Comparison of ENCODE assay signal across 2 cellular contexts in the genomic region with DNA sequence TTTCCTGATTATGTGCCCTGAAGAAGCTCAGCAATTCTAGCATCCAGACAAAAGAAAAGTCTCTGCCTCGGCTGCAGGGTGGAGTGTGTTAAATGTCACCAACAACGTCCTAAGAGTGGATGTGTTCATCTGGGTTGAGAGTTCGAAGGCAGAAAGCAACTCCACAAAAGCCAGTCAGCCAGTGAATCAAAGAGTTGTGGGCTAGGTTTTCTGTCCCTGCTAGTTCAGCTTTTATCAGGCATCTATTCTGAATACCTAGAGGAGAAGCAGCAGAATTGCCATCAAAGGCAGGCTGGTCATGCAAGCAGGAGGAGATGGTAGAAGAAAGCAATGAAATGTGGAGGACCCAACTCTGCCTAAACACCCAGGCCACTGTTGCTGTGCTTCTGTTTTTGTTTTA.
TF ChIP-seq lines count a peak whose summit lies in the region.

No MANE protein-coding gene starts in this region.

TF ChIP-seq in GM12878, 131 proteins besides CTCF, POLR2A, EP300 and RAD21:
- TF ChIP-seq IRF4 (IDR thresholded peaks at IDR 0.05; ENCODE audit: low read depth, low read length): no peak
- TF ChIP-seq SREBF2 (IDR thresholded peaks at IDR 0.05; ENCODE audit: low read length): no peak
- TF ChIP-seq KDM1A (IDR thresholded peaks at IDR 0.05; ENCODE audit: borderline replicate concordance): no peak
- no peak for TF ChIP-seq ETV6 (conservative IDR thresholded peaks at IDR 0.05 in 1 of 2, IDR thresholded peaks at IDR 0.05 in 1 of 2; ENCODE audit: borderline replicate concordance in 1 of 2, low read depth in 1 of 2)
- no peak for TF ChIP-seq TCF12 (IDR thresholded peaks at IDR 0.05; ENCODE audit: low read depth, low read length)
- TF ChIP-seq GABPA (IDR thresholded peaks at IDR 0.05; ENCODE audit: low read depth): no peak

TF ChIP-seq in WTC11, 78 proteins besides CTCF, POLR2A, EP300 and RAD21:
- TF ChIP-seq ZNF121 (CRISPR knock-in tag; IDR thresholded peaks at IDR 0.05) (no peak), NR2C2 (CRISPR knock-in tag; IDR thresholded peaks at IDR 0.05) (no peak), ZNF232 (CRISPR knock-in tag; IDR thresholded peaks at IDR 0.05) (no peak), MYBL2 (CRISPR knock-in tag; IDR thresholded peaks at IDR 0.05) (no peak), GRHL2 (CRISPR knock-in tag; IDR thresholded peaks at IDR 0.05; ENCODE audit: insufficient replicate concordance, severe bottlenecking) (no peak), RORB (CRISPR knock-in tag; IDR thresholded peaks at IDR 0.05) (no peak), SP1 (CRISPR knock-in tag; conservative IDR thresholded peaks at IDR 0.05) (no peak), TCF7 (CRISPR knock-in tag; IDR thresholded peaks at IDR 0.05; ENCODE audit: low read depth) (no peak), KAT7 (CRISPR knock-in tag; IDR thresholded peaks at IDR 0.05; ENCODE audit: borderline replicate concordance) (no peak), PRRX2 (CRISPR knock-in tag; IDR thresholded peaks at IDR 0.05) (no peak)
- TF ChIP-seq, protein P1, sequence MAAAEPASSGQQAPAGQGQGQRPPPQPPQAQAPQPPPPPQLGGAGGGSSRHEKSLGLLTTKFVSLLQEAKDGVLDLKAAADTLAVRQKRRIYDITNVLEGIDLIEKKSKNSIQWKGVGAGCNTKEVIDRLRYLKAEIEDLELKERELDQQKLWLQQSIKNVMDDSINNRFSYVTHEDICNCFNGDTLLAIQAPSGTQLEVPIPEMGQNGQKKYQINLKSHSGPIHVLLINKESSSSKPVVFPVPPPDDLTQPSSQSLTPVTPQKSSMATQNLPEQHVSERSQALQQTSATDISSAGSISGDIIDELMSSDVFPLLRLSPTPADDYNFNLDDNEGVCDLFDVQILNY (CRISPR knock-in tag; IDR thresholded peaks at IDR 0.05): no peak
- TF ChIP-seq, protein P2, sequence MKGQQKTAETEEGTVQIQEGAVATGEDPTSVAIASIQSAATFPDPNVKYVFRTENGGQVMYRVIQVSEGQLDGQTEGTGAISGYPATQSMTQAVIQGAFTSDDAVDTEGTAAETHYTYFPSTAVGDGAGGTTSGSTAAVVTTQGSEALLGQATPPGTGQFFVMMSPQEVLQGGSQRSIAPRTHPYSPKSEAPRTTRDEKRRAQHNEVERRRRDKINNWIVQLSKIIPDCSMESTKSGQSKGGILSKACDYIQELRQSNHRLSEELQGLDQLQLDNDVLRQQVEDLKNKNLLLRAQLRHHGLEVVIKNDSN (CRISPR knock-in tag; IDR thresholded peaks at IDR 0.05): no peak
- TF ChIP-seq, protein P3, sequence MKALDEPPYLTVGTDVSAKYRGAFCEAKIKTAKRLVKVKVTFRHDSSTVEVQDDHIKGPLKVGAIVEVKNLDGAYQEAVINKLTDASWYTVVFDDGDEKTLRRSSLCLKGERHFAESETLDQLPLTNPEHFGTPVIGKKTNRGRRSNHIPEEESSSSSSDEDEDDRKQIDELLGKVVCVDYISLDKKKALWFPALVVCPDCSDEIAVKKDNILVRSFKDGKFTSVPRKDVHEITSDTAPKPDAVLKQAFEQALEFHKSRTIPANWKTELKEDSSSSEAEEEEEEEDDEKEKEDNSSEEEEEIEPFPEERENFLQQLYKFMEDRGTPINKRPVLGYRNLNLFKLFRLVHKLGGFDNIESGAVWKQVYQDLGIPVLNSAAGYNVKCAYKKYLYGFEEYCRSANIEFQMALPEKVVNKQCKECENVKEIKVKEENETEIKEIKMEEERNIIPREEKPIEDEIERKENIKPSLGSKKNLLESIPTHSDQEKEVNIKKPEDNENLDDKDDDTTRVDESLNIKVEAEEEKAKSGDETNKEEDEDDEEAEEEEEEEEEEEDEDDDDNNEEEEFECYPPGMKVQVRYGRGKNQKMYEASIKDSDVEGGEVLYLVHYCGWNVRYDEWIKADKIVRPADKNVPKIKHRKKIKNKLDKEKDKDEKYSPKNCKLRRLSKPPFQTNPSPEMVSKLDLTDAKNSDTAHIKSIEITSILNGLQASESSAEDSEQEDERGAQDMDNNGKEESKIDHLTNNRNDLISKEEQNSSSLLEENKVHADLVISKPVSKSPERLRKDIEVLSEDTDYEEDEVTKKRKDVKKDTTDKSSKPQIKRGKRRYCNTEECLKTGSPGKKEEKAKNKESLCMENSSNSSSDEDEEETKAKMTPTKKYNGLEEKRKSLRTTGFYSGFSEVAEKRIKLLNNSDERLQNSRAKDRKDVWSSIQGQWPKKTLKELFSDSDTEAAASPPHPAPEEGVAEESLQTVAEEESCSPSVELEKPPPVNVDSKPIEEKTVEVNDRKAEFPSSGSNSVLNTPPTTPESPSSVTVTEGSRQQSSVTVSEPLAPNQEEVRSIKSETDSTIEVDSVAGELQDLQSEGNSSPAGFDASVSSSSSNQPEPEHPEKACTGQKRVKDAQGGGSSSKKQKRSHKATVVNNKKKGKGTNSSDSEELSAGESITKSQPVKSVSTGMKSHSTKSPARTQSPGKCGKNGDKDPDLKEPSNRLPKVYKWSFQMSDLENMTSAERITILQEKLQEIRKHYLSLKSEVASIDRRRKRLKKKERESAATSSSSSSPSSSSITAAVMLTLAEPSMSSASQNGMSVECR (CRISPR knock-in tag; IDR thresholded peaks at IDR 0.05; ENCODE audit: borderline replicate concordance): no peak
- TF ChIP-seq, protein P4, sequence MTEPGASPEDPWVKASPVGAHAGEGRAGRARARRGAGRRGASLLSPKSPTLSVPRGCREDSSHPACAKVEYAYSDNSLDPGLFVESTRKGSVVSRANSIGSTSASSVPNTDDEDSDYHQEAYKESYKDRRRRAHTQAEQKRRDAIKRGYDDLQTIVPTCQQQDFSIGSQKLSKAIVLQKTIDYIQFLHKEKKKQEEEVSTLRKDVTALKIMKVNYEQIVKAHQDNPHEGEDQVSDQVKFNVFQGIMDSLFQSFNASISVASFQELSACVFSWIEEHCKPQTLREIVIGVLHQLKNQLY (CRISPR knock-in tag; IDR thresholded peaks at IDR 0.05): no peak
